ENCODE assay signal across 33 cellular contexts in the genomic region with DNA sequence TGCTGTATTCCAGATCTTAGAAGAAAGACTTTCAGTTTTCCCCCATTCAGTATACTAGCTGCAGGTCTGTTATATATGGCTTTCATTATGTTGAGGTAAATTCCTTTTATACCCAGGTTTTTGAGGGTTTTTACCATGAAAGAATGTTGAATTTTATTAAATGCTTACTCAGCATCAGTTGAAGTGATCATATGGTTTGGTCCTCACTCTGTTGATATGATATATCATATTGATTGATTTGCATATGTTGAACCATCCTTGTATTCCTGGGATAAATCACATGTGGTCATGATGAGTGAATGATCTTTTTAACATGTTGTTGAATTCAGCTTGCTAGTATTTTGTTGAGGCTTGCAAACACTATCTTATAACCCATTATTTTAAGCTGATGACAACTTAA.
"Had no signal": no experiment of that assay in that cellular context is flagged by ENCODE, and none has a peak within 500 bp of the region (broad histone marks: within the 10 kb centered on the region; RNA-seq: fewer than 3 reads in every experiment).

No MANE protein-coding gene starts in this region.

- H3K27me3 ChIP-seq: adrenal gland, body of pancreas, brain microvascular endothelial cell, breast epithelium had no signal

- H3K4me3 ChIP-seq: adrenal gland, body of pancreas, breast epithelium had no signal

- H3K36me3 ChIP-seq: adrenal gland, brain microvascular endothelial cell, breast epithelium had no signal

- H3K4me1 ChIP-seq: adrenal gland, body of pancreas, breast epithelium had no signal

- FAIRE-seq: astrocyte, TTC549 had no signal

- ATAC-seq: activated CD8-positive, alpha-beta T cell treated with anti-CD3 and anti-CD28 coated beads for 36 hours; activated naive CD4-positive, alpha-beta T cell treated with anti-CD3 and anti-CD28 coated beads, Interleukin-2, amount 50 U/mL, for 72 hours; activated T-cell treated with anti-CD3 and anti-CD28 coated beads, Interleukin-2, amount 50 U/mL, for 4 hours; activated T-cell treated with anti-CD3 and anti-CD28 coated beads, Interleukin-2, amount 50 U/mL, for 72 hours; activated T-helper 17 cell treated with anti-CD3 and anti-CD28 coated beads, Interleukin-2, amount 50 U/mL, for 72 hours; body of pancreas had no signal

- H3K27ac ChIP-seq: adrenal gland, body of pancreas, brain microvascular endothelial cell, breast epithelium, VCaP had no signal

- DNase-seq: activated B cell treated with CpG ODN at 0.5 μM for 24 hours; activated CD4-positive, alpha-beta memory T cell treated with anti-CD3 and anti-CD28 coated beads for 36 hours; activated CD4-positive, alpha-beta T cell treated with anti-CD3 and anti-CD28 coated beads for 4 hours; activated CD4-positive, alpha-beta T cell treated with anti-CD3 and anti-CD28 coated beads, Interleukin-2, amount 10 ng/mL, durations not matched to agents 24 days and 14 days; activated CD4-positive, alpha-beta T cell treated with anti-CD3 and anti-CD28 coated beads, Interleukin-2, amount 50 U/mL, for 1 hour; activated CD4-positive, alpha-beta T cell treated with anti-CD3 and anti-CD28 coated beads, Interleukin-2, amount 50 U/mL, for 4 hours; activated CD4-positive, CD25-positive, alpha-beta regulatory T cell treated with anti-CD3 and anti-CD28 coated beads, Interleukin-2, amount 50 U/mL, for 72 hours; activated CD8-positive, alpha-beta memory T cell treated with anti-CD3 and anti-CD28 coated beads, Interleukin-2, amount 50 U/mL, for 4 hours; activated CD8-positive, alpha-beta T cell treated with anti-CD3 and anti-CD28 coated beads for 36 hours; activated effector memory CD4-positive, alpha-beta T cell treated with anti-CD3 and anti-CD28 coated beads, Interleukin-2, amount 50 U/mL, for 16 hours; activated gamma-delta T cell treated with Interleukin-2 at 50 U/mL for 16 hours; activated naive CD4-positive, alpha-beta T cell; activated naive CD4-positive, alpha-beta T cell treated with anti-CD3 and anti-CD28 coated beads for 36 hours; activated naive CD4-positive, alpha-beta T cell treated with anti-CD3 and anti-CD28 coated beads, Interleukin-2, amount 50 U/mL, for 16 hours; activated naive CD8-positive, alpha-beta T cell treated with anti-CD3 and anti-CD28 coated beads for 36 hours; activated T-cell treated with anti-CD3 and anti-CD28 coated beads for 4 hours; activated T-cell treated with anti-CD3 and anti-CD28 coated beads, Interleukin-2, amount 50 U/mL, for 1 hour; activated T-cell treated with anti-CD3 and anti-CD28 coated beads, Interleukin-2, amount 50 U/mL, for 4 hours; activated T-cell treated with anti-CD3 and anti-CD28 coated beads, Interleukin-2, amount 50 U/mL, for 72 hours; adrenal gland; amniotic stem cell; aorta; body of pancreas; brain microvascular endothelial cell; central memory CD4-positive, alpha-beta T cell; T-helper 2 cell; T-helper 9 cell had no signal

- H3K9me3 ChIP-seq: adrenal gland had no signal
